7 cellular contexts compared by ENCODE assay signal in the genomic region with DNA sequence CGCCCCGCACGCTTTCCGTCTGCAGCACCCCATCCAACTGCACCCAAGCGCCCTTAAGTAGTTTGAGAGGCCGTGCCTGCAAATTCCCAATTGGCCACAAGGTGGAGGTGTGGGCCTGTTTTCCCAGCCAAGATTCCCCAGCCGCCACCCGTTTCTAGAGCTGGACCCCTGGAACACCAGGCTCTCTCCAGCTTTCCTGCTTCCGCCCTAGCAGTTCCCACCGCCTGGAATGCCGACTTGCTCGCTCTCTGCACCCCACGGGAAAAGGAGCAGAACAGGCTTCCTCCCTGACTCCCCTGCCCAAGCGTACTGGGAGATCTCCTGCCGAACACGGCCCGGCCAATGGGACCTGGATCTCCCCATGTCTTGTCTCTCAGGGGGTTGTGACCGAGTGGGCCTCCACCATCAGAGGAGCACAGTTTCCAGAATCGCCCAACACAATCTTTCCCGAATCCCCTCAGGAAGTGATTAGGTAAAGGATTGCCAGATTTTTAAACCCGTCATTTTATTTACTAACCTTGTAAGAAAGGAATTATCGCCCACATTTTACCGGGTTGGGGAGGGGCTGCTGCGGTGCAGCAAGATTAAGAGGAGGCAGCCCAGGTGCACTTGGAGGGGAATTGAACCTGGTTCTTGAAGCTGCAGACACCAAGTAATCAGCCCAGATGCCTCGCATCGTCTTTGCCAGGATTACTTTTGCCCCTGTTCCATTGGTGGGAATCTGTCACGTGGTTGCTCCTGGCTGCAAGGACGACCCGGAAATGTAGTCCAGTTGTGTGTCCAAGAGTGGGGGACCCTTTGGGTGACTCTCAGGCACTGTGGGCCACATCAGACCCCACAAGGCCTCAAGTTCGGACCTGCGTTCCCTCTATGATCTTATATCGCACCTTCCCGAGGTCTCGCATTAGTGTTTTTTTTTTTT. TPM values are rescaled to one million over a fixed set of nuclear protein-coding genes. Genes with fewer than 3 reads are reported as not detected.
A peak's percentile ranks its signal among the peaks of the same experiment; 100 is the strongest.
DNase-seq lines count a peak whose midpoint lies in the region; ATAC-seq, FAIRE-seq and TF ChIP-seq lines count a peak whose summit lies in the region.

No MANE protein-coding gene starts in this region.

- POLR2A ChIA-PET in naive thymus-derived CD8-positive, alpha-beta T cell (lab: Charles Lee): interaction anchor here (0.6 to 3.4 kb wide), 7 partner anchors 10 to 414 kb away, joined by 3 to 43 read pairs (median 6); partner anchors contain the start of gene POLD1

- H3K27ac Mint-ChIP-seq in activated T-helper 17 cell treated with anti-CD3 and anti-CD28 coated beads, Interleukin-2, amount 50 U/mL, for 72 hours: peak overlapping the region; percentile 92
- H3K27ac Mint-ChIP-seq in naive thymus-derived CD8-positive, alpha-beta T cell: peak overlapping the region; percentile 75 to 97 (median 93)

- peaks cover 17% of the 10 kb centered on the region for H3K4me1 Mint-ChIP-seq in activated T-helper 17 cell treated with anti-CD3 and anti-CD28 coated beads, Interleukin-2, amount 50 U/mL, for 72 hours
- peaks cover 17 to 41% (median 38%) of the 10 kb centered on the region in 4 donors for H3K4me1 Mint-ChIP-seq in naive thymus-derived CD8-positive, alpha-beta T cell

- peak; percentile 53; the same call in 1 of the 2 replicates for TF ChIP-seq POLR2A in GM12892 (IDR thresholded peaks at IDR 0.05; ENCODE audit: low read depth, low read length)

- peak; percentile 96 for FAIRE-seq in GM12892 (lab: Jason Lieb, UNC)
- no peak for FAIRE-seq in RCC 7860 (lab: Jason Lieb, UNC)

- H3K27me3 Mint-ChIP-seq in activated T-helper 17 cell treated with anti-CD3 and anti-CD28 coated beads, Interleukin-2, amount 50 U/mL, for 72 hours: no peaks in the 10 kb centered on the region
- H3K27me3 Mint-ChIP-seq in naive thymus-derived CD8-positive, alpha-beta T cell: peaks cover 0 to 2% (median 0%) of the 10 kb centered on the region in 5 donors

- DNase-seq in GM12892 (ENCODE audit: insufficient read length): no peak
- DNase-seq in Jurkat, Clone E6-1 (ENCODE audit: low read depth, low spot score): peak; percentile 61
- DNase-seq in RCC 7860 (ENCODE audit: low spot score): peak; percentile 38
- peak; percentile 90 for DNase-seq in fibroblast of peridontal ligament (ENCODE audit: extremely low read depth)
- peak; percentile 62 to 89 (median 79) for DNase-seq in naive thymus-derived CD8-positive, alpha-beta T cell
- DNase-seq in stimulated activated naive CD4-positive, alpha-beta T cell treated with Interleukin-2 at 50 U/mL for 16 hours (lab: John Stamatoyannopoulos, UW): peak; percentile 56

- peak; percentile 72 for ATAC-seq in activated T-helper 17 cell treated with anti-CD3 and anti-CD28 coated beads, Interleukin-2, amount 50 U/mL, for 72 hours (replicated peaks)
- ATAC-seq in naive thymus-derived CD8-positive, alpha-beta T cell: peak; percentile 71 to 82

- H3K36me3 Mint-ChIP-seq in activated T-helper 17 cell treated with anti-CD3 and anti-CD28 coated beads, Interleukin-2, amount 50 U/mL, for 72 hours (ENCODE audit: low read depth): no peaks in the 10 kb centered on the region
- no peaks in the 10 kb centered on the region for H3K36me3 Mint-ChIP-seq in naive thymus-derived CD8-positive, alpha-beta T cell

- peak overlapping the region; percentile 56 for H3K4me3 ChIP-seq in Jurkat, Clone E6-1 (ENCODE audit: low read length)

- peak overlapping the region; percentile 96 for H3K4me3 Mint-ChIP-seq in activated T-helper 17 cell treated with anti-CD3 and anti-CD28 coated beads, Interleukin-2, amount 50 U/mL, for 72 hours
- peak overlapping the region; percentile 87 to 98 (median 94) for H3K4me3 Mint-ChIP-seq in naive thymus-derived CD8-positive, alpha-beta T cell

- no peaks in the 10 kb centered on the region for H3K9me3 Mint-ChIP-seq in activated T-helper 17 cell treated with anti-CD3 and anti-CD28 coated beads, Interleukin-2, amount 50 U/mL, for 72 hours
- H3K9me3 Mint-ChIP-seq in naive thymus-derived CD8-positive, alpha-beta T cell: no peaks in the 10 kb centered on the region

RNA-seq across cellular contexts. Expression of gene NAPSA, which starts 3.5 kb away (rescaled TPM):
- 2.3 TPM for polyA plus RNA-seq in GM12892 (2012; ENCODE audit: missing spikeins)
- 1.6 TPM for polyA plus RNA-seq in Jurkat, Clone E6-1 (2012; ENCODE audit: insufficient read depth, insufficient read length)
- total RNA-seq in activated T-helper 17 cell treated with anti-CD3 and anti-CD28 coated beads, Interleukin-2, amount 50 U/mL, for 72 hours: 10 to 100 TPM; 54.6 to 86.0 TPM
- total RNA-seq in naive thymus-derived CD8-positive, alpha-beta T cell: 1 to 10 TPM; 6.4 to 9.7 TPM
- polyA plus RNA-seq in naive thymus-derived CD8-positive, alpha-beta T cell: 1 to 10 TPM in 2 of 3 donors, under 1 TPM in 1; 0.37 to 2.0 (median 1.3) TPM

RNA-seq across cellular contexts. Expression of gene NR1H2, which starts 7.3 kb away (rescaled TPM):
- 16.3 TPM for polyA plus RNA-seq in GM12892 (2012; ENCODE audit: missing spikeins)
- polyA plus RNA-seq in Jurkat, Clone E6-1 (2012; ENCODE audit: insufficient read depth, insufficient read length): 23.3 TPM
- total RNA-seq in activated T-helper 17 cell treated with anti-CD3 and anti-CD28 coated beads, Interleukin-2, amount 50 U/mL, for 72 hours: 10 to 100 TPM; 58.3 to 81.3 TPM
- total RNA-seq in naive thymus-derived CD8-positive, alpha-beta T cell: 100 to 1,000 TPM; 106 to 107 TPM
- polyA plus RNA-seq in naive thymus-derived CD8-positive, alpha-beta T cell: 100 to 1,000 TPM in 1 of 3 donors, 10 to 100 TPM in 2; 69.6 to 100 (median 86.7) TPM

RNA-seq across cellular contexts. Expression of gene POLD1, which starts 15.2 kb away (rescaled TPM):
- polyA plus RNA-seq in GM12892 (2012; ENCODE audit: missing spikeins): 28.7 TPM
- 140 TPM for polyA plus RNA-seq in Jurkat, Clone E6-1 (2012; ENCODE audit: insufficient read depth, insufficient read length)
- total RNA-seq in activated T-helper 17 cell treated with anti-CD3 and anti-CD28 coated beads, Interleukin-2, amount 50 U/mL, for 72 hours: 100 to 1,000 TPM; 146 to 202 TPM
- 10 to 100 TPM; 38.4 to 40.8 TPM for total RNA-seq in naive thymus-derived CD8-positive, alpha-beta T cell
- polyA plus RNA-seq in naive thymus-derived CD8-positive, alpha-beta T cell: 10 to 100 TPM; 26.0 to 34.4 (median 33.8) TPM

RNA-seq across cellular contexts. Expression of gene KCNC3, which starts 39.7 kb away (rescaled TPM):
- polyA plus RNA-seq in GM12892 (2012; ENCODE audit: missing spikeins): 3.0 TPM
- polyA plus RNA-seq in Jurkat, Clone E6-1 (2012; ENCODE audit: insufficient read depth, insufficient read length): 0.96 TPM
- total RNA-seq in activated T-helper 17 cell treated with anti-CD3 and anti-CD28 coated beads, Interleukin-2, amount 50 U/mL, for 72 hours: 10 to 100 TPM; 12.8 to 18.8 TPM
- under 1 TPM; 0.73 to 0.80 TPM for total RNA-seq in naive thymus-derived CD8-positive, alpha-beta T cell
- polyA plus RNA-seq in naive thymus-derived CD8-positive, alpha-beta T cell: not detected

RNA-seq across cellular contexts. Expression of gene SPIB, which starts 49.8 kb away (rescaled TPM):
- polyA plus RNA-seq in GM12892 (2012; ENCODE audit: missing spikeins): 38.2 TPM
- polyA plus RNA-seq in Jurkat, Clone E6-1 (2012; ENCODE audit: insufficient read depth, insufficient read length): 2.4 TPM
- total RNA-seq in activated T-helper 17 cell treated with anti-CD3 and anti-CD28 coated beads, Interleukin-2, amount 50 U/mL, for 72 hours: 1 to 10 TPM; 1.9 to 2.4 TPM
- total RNA-seq in naive thymus-derived CD8-positive, alpha-beta T cell: 1 to 10 TPM; 4.5 to 5.6 TPM
- polyA plus RNA-seq in naive thymus-derived CD8-positive, alpha-beta T cell: under 1 TPM in 2 of 3 donors, not detected in 1; 0.10 to 0.32 TPM

Comparison
In these comparisons a context has a peak if more than half of its experiments do, and no peak if none do; other contexts are left out.
1. RNA of gene NAPSA, which starts 3.5 kb away (total RNA-seq): 54.6 to 86.0 TPM in activated T-helper 17 cell treated with anti-CD3 and anti-CD28 coated beads, Interleukin-2, amount 50 U/mL, for 72 hours; 6.4 to 9.7 TPM in naive thymus-derived CD8-positive, alpha-beta T cell; every median in the first group is over 4 times any median in the second.